Comparison of ENCODE assay signal across 10 cellular contexts in the genomic region with DNA sequence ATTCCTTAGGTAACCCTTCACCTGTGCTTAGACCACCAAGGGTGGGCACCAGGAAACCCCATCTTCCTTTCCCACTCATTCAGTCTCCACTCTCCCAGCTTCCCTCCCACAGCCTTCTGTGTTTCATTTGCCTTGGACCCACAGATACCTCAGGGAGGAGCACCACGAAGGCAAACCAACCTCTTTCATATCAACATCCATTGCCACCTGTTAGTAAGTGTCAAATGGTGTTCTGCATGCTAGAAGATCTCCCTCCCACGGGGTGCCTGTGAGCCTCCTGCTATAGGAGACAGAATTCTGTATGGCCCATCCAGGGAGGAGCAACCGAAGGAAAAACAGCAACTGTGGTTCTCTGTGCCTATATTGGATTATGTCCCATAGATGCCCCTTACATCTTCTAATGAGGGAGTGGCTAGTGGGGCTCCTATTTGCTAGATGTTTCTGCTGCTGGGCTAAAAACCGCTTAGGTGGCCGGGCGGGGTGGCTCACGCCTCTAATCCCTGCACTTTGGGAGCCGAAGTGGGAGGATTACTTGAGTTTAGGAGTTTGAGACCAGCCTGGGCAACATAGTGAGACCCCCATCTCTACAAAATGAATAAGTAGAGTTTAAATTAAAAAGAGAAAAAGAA. TPM values are rescaled to one million over a fixed set of nuclear protein-coding genes. Genes with fewer than 3 reads are reported as not detected.
DNase-seq lines count a peak whose midpoint lies in the region; ATAC-seq and TF ChIP-seq lines count a peak whose summit lies in the region.
"Had no signal": no experiment of that assay in that cellular context is flagged by ENCODE, and none has a peak within 500 bp of the region (broad histone marks: within the 10 kb centered on the region; RNA-seq: fewer than 3 reads in every experiment).

No MANE protein-coding gene starts in this region.

- no peaks in the 10 kb centered on the region for H3K79me2 ChIP-seq in GM23338 (replicated peaks; ENCODE audit: insufficient read depth)

- H3K4me1 ChIP-seq in GM23338 (ENCODE audit: insufficient read depth), result no peaks in the 10 kb centered on the region

- DNase-seq in GM23338 (ENCODE audit: low spot score), result no peak
- DNase-seq in WERI-Rb-1, result no peak
- DNase-seq in foreskin fibroblast, result no peak
- DNase-seq in germinal center (ENCODE audit: low spot score), result no peak
- DNase-seq in hypothalamus (lab: John Stamatoyannopoulos, UW), result no peak
- no peak for DNase-seq in ecto neural progenitor cell (ENCODE audit: low spot score)

- H3K4me3 ChIP-seq in GM23338 (peak overlapping the region; percentile 37; the same call in 1 of the 2 replicates), WERI-Rb-1 (ENCODE audit: low read depth, low read length) (peak overlapping the region; percentile 9; the same call in 1 of the 2 replicates), foreskin fibroblast (ENCODE audit: low read depth in 1 of 2, low read length in 2 of 2) (peak overlapping the region; percentile 2 to 47), skin epidermis (peak overlapping the region in 1 of 7 experiments; percentile 17)

- no peaks in the 10 kb centered on the region for H4K20me1 ChIP-seq in GM23338 (replicated peaks; ENCODE audit: insufficient read depth)

- H3K27me3 ChIP-seq in GM23338 (ENCODE audit: insufficient read depth) (no peaks in the 10 kb centered on the region), WERI-Rb-1 (ENCODE audit: insufficient read depth, low read depth, severe bottlenecking) (no peaks in the 10 kb centered on the region)
- H3K27me3 ChIP-seq: pancreas had no signal

- ATAC-seq in GM23338 (no peak), HG03378 (IDR thresholded peaks at IDR 0.05; ENCODE audit: unreplicated experiment) (no peak)

- H3K9me3 Mint-ChIP-seq in GM23338, result peaks cover 28% of the 10 kb centered on the region

- H3K36me3 ChIP-seq in GM23338 (ENCODE audit: insufficient read depth), result no peaks in the 10 kb centered on the region; the same call in 1 of the 2 replicates
- no peaks in the 10 kb centered on the region for H3K36me3 ChIP-seq in WERI-Rb-1
- H3K36me3 ChIP-seq: pancreas had no signal

- TF ChIP-seq CTCF in GM23338 (conservative IDR thresholded peaks at IDR 0.05; ENCODE audit: low read depth in 2 of 2), result no peak
- no peak for TF ChIP-seq CTCF in WERI-Rb-1 (IDR thresholded peaks at IDR 0.05; ENCODE audit: low read depth, low read length)
- no peak for TF ChIP-seq CTCF in foreskin fibroblast (IDR thresholded peaks at IDR 0.05; ENCODE audit: low read depth, low read length)

- H3K27ac ChIP-seq in GM23338 (ENCODE audit: low read depth) (no peak overlapping the region), WERI-Rb-1 (peak overlapping the region; percentile 68), skin epidermis (peak overlapping the region in 12 of 21 experiments; percentile 3 to 59 (median 26))
- H3K27ac ChIP-seq: HL-60 had no signal

- no peaks in the 10 kb centered on the region for H3K9me2 ChIP-seq in GM23338 (ENCODE audit: insufficient read depth)

- H3K27ac Mint-ChIP-seq in GM23338, result no peak overlapping the region

- peak overlapping the region; percentile 46; the same call in 1 of the 3 replicates for H3K4me3 Mint-ChIP-seq in GM23338

- peaks cover 12% of the 10 kb centered on the region for H3K36me3 Mint-ChIP-seq in GM23338 (ENCODE audit: low read depth)

- peaks cover 17% of the 10 kb centered on the region for H3K9me3 ChIP-seq in WERI-Rb-1 (ENCODE audit: severe bottlenecking)
- H3K9me3 ChIP-seq: pancreas had no signal

- H2AFZ ChIP-seq in GM23338, result peak overlapping the region; percentile 52; the same call in 1 of the 2 replicates

- H3K27me3 Mint-ChIP-seq in GM23338 (ENCODE audit: insufficient read depth, low read depth, poor library complexity), result peaks cover 17% of the 10 kb centered on the region

- no peaks in the 10 kb centered on the region for H3F3A ChIP-seq in GM23338 (replicated peaks; ENCODE audit: low read depth)

- no peaks in the 10 kb centered on the region; the same call in 2 of the 3 replicates for H3K4me1 Mint-ChIP-seq in GM23338

- H3K4me2 ChIP-seq in GM23338, result 0 out of 2 replicates have a peak overlapping the region, but pooled peaks have one; percentile 56

TF ChIP-seq in GM23338, 12 proteins besides CTCF, POLR2A, EP300 and RAD21 (continues in another document):
- TF ChIP-seq JUNB (IDR thresholded peaks at IDR 0.05; ENCODE audit: unreplicated experiment), result no peak
- TF ChIP-seq, protein P1, sequence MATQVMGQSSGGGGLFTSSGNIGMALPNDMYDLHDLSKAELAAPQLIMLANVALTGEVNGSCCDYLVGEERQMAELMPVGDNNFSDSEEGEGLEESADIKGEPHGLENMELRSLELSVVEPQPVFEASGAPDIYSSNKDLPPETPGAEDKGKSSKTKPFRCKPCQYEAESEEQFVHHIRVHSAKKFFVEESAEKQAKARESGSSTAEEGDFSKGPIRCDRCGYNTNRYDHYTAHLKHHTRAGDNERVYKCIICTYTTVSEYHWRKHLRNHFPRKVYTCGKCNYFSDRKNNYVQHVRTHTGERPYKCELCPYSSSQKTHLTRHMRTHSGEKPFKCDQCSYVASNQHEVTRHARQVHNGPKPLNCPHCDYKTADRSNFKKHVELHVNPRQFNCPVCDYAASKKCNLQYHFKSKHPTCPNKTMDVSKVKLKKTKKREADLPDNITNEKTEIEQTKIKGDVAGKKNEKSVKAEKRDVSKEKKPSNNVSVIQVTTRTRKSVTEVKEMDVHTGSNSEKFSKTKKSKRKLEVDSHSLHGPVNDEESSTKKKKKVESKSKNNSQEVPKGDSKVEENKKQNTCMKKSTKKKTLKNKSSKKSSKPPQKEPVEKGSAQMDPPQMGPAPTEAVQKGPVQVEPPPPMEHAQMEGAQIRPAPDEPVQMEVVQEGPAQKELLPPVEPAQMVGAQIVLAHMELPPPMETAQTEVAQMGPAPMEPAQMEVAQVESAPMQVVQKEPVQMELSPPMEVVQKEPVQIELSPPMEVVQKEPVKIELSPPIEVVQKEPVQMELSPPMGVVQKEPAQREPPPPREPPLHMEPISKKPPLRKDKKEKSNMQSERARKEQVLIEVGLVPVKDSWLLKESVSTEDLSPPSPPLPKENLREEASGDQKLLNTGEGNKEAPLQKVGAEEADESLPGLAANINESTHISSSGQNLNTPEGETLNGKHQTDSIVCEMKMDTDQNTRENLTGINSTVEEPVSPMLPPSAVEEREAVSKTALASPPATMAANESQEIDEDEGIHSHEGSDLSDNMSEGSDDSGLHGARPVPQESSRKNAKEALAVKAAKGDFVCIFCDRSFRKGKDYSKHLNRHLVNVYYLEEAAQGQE (IDR thresholded peaks at IDR 0.05; ENCODE audit: unreplicated experiment), result no peak
- TF ChIP-seq STAT1 (IDR thresholded peaks at IDR 0.05; ENCODE audit: unreplicated experiment), result no peak
- TF ChIP-seq ZNF114 (CRISPR knock-in tag; IDR thresholded peaks at IDR 0.05), result no peak
- TF ChIP-seq CREB1 (CRISPR knock-in tag; IDR thresholded peaks at IDR 0.05; ENCODE audit: low read depth), result no peak
- TF ChIP-seq EZH2phosphoT487 (IDR thresholded peaks at IDR 0.05; ENCODE audit: unreplicated experiment), result no peak
- TF ChIP-seq POLR2AphosphoS5 (IDR thresholded peaks at IDR 0.05; ENCODE audit: low read depth), result no peak
- TF ChIP-seq, protein P2, sequence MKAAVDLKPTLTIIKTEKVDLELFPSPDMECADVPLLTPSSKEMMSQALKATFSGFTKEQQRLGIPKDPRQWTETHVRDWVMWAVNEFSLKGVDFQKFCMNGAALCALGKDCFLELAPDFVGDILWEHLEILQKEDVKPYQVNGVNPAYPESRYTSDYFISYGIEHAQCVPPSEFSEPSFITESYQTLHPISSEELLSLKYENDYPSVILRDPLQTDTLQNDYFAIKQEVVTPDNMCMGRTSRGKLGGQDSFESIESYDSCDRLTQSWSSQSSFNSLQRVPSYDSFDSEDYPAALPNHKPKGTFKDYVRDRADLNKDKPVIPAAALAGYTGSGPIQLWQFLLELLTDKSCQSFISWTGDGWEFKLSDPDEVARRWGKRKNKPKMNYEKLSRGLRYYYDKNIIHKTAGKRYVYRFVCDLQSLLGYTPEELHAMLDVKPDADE (IDR thresholded peaks at IDR 0.05), result no peak
- no peak for TF ChIP-seq NANOG (IDR thresholded peaks at IDR 0.05; ENCODE audit: borderline replicate concordance)
- TF ChIP-seq ZNF331 (CRISPR knock-in tag; IDR thresholded peaks at IDR 0.05; ENCODE audit: low read depth), result no peak
- no peak for TF ChIP-seq EZH2 (IDR thresholded peaks at IDR 0.05; ENCODE audit: low read depth, unreplicated experiment)

RNA-seq across cellular contexts. Expression of a gene that starts 25.6 kb away (rescaled TPM):
- 18.8 and 20.4 TPM in 2 replicates for total RNA-seq in GM23338 (2014; rRNA removed; shearing (Covaris generic))
- polyA plus RNA-seq in GM23338 (2016; fragmentation: Nextera tagmentation; extraction: Ambion mirVana), result 13.6 and 14.4 TPM in 2 replicates
